In the genomic region with DNA sequence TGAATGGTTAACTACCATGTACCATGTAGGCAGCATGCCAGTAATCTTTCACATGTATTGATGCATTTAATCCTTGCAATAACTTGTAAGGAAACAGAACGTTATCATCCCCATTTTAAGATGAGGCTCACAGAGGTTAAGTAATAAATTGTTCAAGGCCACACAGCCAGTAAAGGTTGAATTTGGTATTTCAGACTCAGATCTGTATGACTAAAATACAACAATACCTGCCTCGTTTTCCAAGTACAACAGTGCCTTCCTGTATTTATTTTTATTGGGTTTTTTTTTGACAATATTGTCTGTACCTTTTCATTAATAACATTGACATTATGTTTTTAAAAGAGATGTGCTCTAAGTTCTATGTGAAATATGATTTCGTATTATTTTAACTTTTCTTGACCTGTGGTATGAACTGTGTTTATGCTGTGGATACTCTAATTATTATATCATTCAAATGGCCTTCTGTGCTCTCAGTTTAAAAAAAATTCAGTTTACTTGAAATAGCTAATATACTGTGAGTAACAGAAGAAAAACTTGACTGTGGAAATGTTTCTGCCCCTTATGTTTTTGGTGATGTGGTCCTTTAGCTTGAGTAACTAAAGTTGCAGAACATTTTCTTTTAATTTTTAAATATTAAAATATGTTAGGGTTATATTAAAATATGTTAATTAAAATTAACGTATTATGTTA, we compare ENCODE assay signal across 27 cellular contexts. TPM values are rescaled to one million over a fixed set of nuclear protein-coding genes. Genes with fewer than 3 reads are reported as not detected.
"Had no signal": no experiment of that assay in that cellular context is flagged by ENCODE, and none has a peak within 500 bp of the region (broad histone marks: within the 10 kb centered on the region; RNA-seq: fewer than 3 reads in every experiment).

No MANE protein-coding gene starts in this region.

- H3K27ac Mint-ChIP-seq: activated B cell treated with CpG ODN at 0.5 μM for 24 hours; activated CD4-positive, alpha-beta memory T cell treated with anti-CD3 and anti-CD28 coated beads for 36 hours; activated CD8-positive, alpha-beta memory T cell treated with anti-CD3 and anti-CD28 coated beads, Interleukin-2, amount 10 ng/mL, durations not matched to agents 7 days and 5 days; activated naive CD8-positive, alpha-beta T cell treated with anti-CD3 and anti-CD28 coated beads, Interleukin-2, amount 10 ng/mL, durations not matched to agents 7 days and 5 days; brain; immature natural killer cell; stimulated activated memory B cell treated with anti-CD40 and anti-IgM and Interleukin-4, amounts not matched to agents 10 μg/mL and 1 μg/mL and 100 μg/mL, for 72 hours; T-cell had no signal

- H3K4me3 Mint-ChIP-seq: activated B cell treated with CpG ODN at 0.5 μM for 24 hours; activated CD4-positive, alpha-beta memory T cell treated with anti-CD3 and anti-CD28 coated beads for 36 hours; activated CD8-positive, alpha-beta memory T cell treated with anti-CD3 and anti-CD28 coated beads, Interleukin-2, amount 10 ng/mL, durations not matched to agents 7 days and 5 days; activated naive CD8-positive, alpha-beta T cell treated with anti-CD3 and anti-CD28 coated beads, Interleukin-2, amount 10 ng/mL, durations not matched to agents 7 days and 5 days; activated T-helper 17 cell treated with anti-CD3 and anti-CD28 coated beads, Interleukin-2, amount 50 U/mL, for 72 hours; brain; immature natural killer cell; naive thymus-derived CD8-positive, alpha-beta T cell; stimulated activated memory B cell treated with anti-CD40 and anti-IgM and Interleukin-4, amounts not matched to agents 10 μg/mL and 1 μg/mL and 100 μg/mL, for 72 hours; T-cell had no signal

- ATAC-seq: activated CD8-positive, alpha-beta memory T cell treated with anti-CD3 and anti-CD28 coated beads, Interleukin-2, amount 10 ng/mL, durations not matched to agents 7 days and 5 days; activated T-helper 17 cell treated with anti-CD3 and anti-CD28 coated beads, Interleukin-2, amount 50 U/mL, for 72 hours; gastroesophageal sphincter; heart left ventricle; left cardiac atrium; lower lobe of right lung; naive thymus-derived CD8-positive, alpha-beta T cell; psoas muscle; right cardiac atrium; stimulated activated memory B cell treated with anti-CD40 and anti-IgM and Interleukin-4, amounts not matched to agents 10 μg/mL and 1 μg/mL and 100 μg/mL, for 72 hours; T-cell had no signal

- H3K27me3 Mint-ChIP-seq: activated B cell treated with CpG ODN at 0.5 μM for 24 hours; activated CD4-positive, alpha-beta memory T cell treated with anti-CD3 and anti-CD28 coated beads for 36 hours; activated CD8-positive, alpha-beta memory T cell treated with anti-CD3 and anti-CD28 coated beads, Interleukin-2, amount 10 ng/mL, durations not matched to agents 7 days and 5 days; activated naive CD8-positive, alpha-beta T cell treated with anti-CD3 and anti-CD28 coated beads, Interleukin-2, amount 10 ng/mL, durations not matched to agents 7 days and 5 days; activated T-helper 17 cell treated with anti-CD3 and anti-CD28 coated beads, Interleukin-2, amount 50 U/mL, for 72 hours; brain; naive thymus-derived CD8-positive, alpha-beta T cell; stimulated activated memory B cell treated with anti-CD40 and anti-IgM and Interleukin-4, amounts not matched to agents 10 μg/mL and 1 μg/mL and 100 μg/mL, for 72 hours; T-cell had no signal

- DNase-seq: activated B cell treated with CpG ODN at 0.5 μM for 24 hours; activated CD4-positive, alpha-beta memory T cell treated with anti-CD3 and anti-CD28 coated beads for 36 hours; activated CD4-positive, alpha-beta T cell treated with anti-CD3 and anti-CD28 coated beads for 4 hours; activated CD8-positive, alpha-beta memory T cell treated with anti-CD3 and anti-CD28 coated beads, Interleukin-2, amount 10 ng/mL, durations not matched to agents 7 days and 5 days; activated naive CD4-positive, alpha-beta T cell; activated naive CD8-positive, alpha-beta T cell treated with anti-CD3 and anti-CD28 coated beads, Interleukin-2, amount 10 ng/mL, durations not matched to agents 7 days and 5 days; activated T-cell treated with anti-CD3 and anti-CD28 coated beads, Interleukin-2, amount 50 U/mL, for 1 hour; caudate nucleus; colonic mucosa; erythroblast; heart left ventricle; immature natural killer cell; left cardiac atrium; lower lobe of right lung; naive thymus-derived CD8-positive, alpha-beta T cell; ovary; psoas muscle; right cardiac atrium; stimulated activated CD4-positive, alpha-beta T cell treated with anti-CD3 and anti-CD28 coated beads, Interleukin-4, amount 100 ng/mL, for 4 hours; T-cell had no signal

- H3K9me3 Mint-ChIP-seq: activated B cell treated with CpG ODN at 0.5 μM for 24 hours; activated CD4-positive, alpha-beta memory T cell treated with anti-CD3 and anti-CD28 coated beads for 36 hours; activated naive CD8-positive, alpha-beta T cell treated with anti-CD3 and anti-CD28 coated beads, Interleukin-2, amount 10 ng/mL, durations not matched to agents 7 days and 5 days; activated T-helper 17 cell treated with anti-CD3 and anti-CD28 coated beads, Interleukin-2, amount 50 U/mL, for 72 hours; brain; immature natural killer cell; naive thymus-derived CD8-positive, alpha-beta T cell; stimulated activated memory B cell treated with anti-CD40 and anti-IgM and Interleukin-4, amounts not matched to agents 10 μg/mL and 1 μg/mL and 100 μg/mL, for 72 hours; T-cell had no signal

- H3K4me1 Mint-ChIP-seq: activated B cell treated with CpG ODN at 0.5 μM for 24 hours; activated naive CD8-positive, alpha-beta T cell treated with anti-CD3 and anti-CD28 coated beads, Interleukin-2, amount 10 ng/mL, durations not matched to agents 7 days and 5 days; activated T-helper 17 cell treated with anti-CD3 and anti-CD28 coated beads, Interleukin-2, amount 50 U/mL, for 72 hours; immature natural killer cell; stimulated activated memory B cell treated with anti-CD40 and anti-IgM and Interleukin-4, amounts not matched to agents 10 μg/mL and 1 μg/mL and 100 μg/mL, for 72 hours had no signal

RNA-seq across cellular contexts. Expression of a gene that starts 54.5 kb away (rescaled TPM):
- total RNA-seq: activated B cell treated with CpG ODN at 0.5 μM for 24 hours; activated CD4-positive, alpha-beta memory T cell treated with anti-CD3 and anti-CD28 coated beads for 36 hours; activated CD8-positive, alpha-beta memory T cell treated with anti-CD3 and anti-CD28 coated beads, Interleukin-2, amount 10 ng/mL, durations not matched to agents 7 days and 5 days; activated naive CD8-positive, alpha-beta T cell treated with anti-CD3 and anti-CD28 coated beads, Interleukin-2, amount 10 ng/mL, durations not matched to agents 7 days and 5 days; activated T-helper 17 cell treated with anti-CD3 and anti-CD28 coated beads, Interleukin-2, amount 50 U/mL, for 72 hours; colonic mucosa; gastroesophageal sphincter; heart left ventricle; left cardiac atrium; lower lobe of right lung; mesenteric fat pad; naive thymus-derived CD8-positive, alpha-beta T cell; ovary; psoas muscle; right cardiac atrium; smooth muscle cell; T-cell; ureter had no signal
